ENCODE assay signal across 20 cellular contexts in genomic region chr17:37025847-37026533, GRCh38.
A peak's percentile ranks its signal among the peaks of the same experiment; 100 is the strongest.
DNase-seq lines count a peak whose midpoint lies in the region; ATAC-seq lines count a peak whose summit lies in the region.
"Had no signal": no experiment of that assay in that cellular context is flagged by ENCODE, and none has a peak within 500 bp of the region (broad histone marks: within the 10 kb centered on the region; RNA-seq: fewer than 3 reads in every experiment).

No MANE protein-coding gene starts in this region.

- POLR2A ChIA-PET in activated CD4-positive, alpha-beta T cell treated with anti-CD3 and anti-CD28 coated beads, Interleukin-2, amount 10 ng/mL, durations not matched to agents 7 days and 5 days (lab: Charles Lee) = interaction anchor here (0.7 kb wide), 1 partner anchor 118 kb away, joined by 4 read pairs; no protein-coding TSS in a partner anchor

- ATAC-seq in GM21390 (IDR thresholded peaks at IDR 0.05; ENCODE audit: unreplicated experiment) = peak; percentile 48
- ATAC-seq in HG03565 (IDR thresholded peaks at IDR 0.05; ENCODE audit: unreplicated experiment) = peak; percentile 71
- ATAC-seq in effector memory CD8-positive, alpha-beta T cell (replicated peaks) = peak; percentile 59
- ATAC-seq in HG02759 (IDR thresholded peaks at IDR 0.05; ENCODE audit: unreplicated experiment) = no peak
- ATAC-seq: CD8-positive, alpha-beta T cell had no signal

- peak; percentile 24 for DNase-seq in activated CD4-positive, alpha-beta T cell treated with anti-CD3 and anti-CD28 coated beads, Interleukin-2, amount 10 ng/mL, durations not matched to agents 7 days and 5 days
- DNase-seq in activated CD4-positive, alpha-beta T cell treated with anti-CD3 and anti-CD28 coated beads, Interleukin-2, amount 50 U/mL, for 48 hours = no peak
- no peak for DNase-seq in effector memory CD8-positive, alpha-beta T cell
- no peak for DNase-seq in GM19238 (ENCODE audit: insufficient read length, low spot score)
- DNase-seq in T1000 (lab: John Stamatoyannopoulos, UW) = no peak
- DNase-seq: activated CD4-positive, CD25-positive, alpha-beta regulatory T cell; activated gamma-delta T cell; CD8-positive, alpha-beta T cell; cortex of kidney; glutamatergic neuron; GOT3; IMR-90; NCI-H2107; NCI-H774; T-cell had no signal

- H3K36me3 Mint-ChIP-seq in activated CD4-positive, alpha-beta T cell treated with anti-CD3 and anti-CD28 coated beads, Interleukin-2, amount 10 ng/mL, durations not matched to agents 7 days and 5 days (ENCODE audit: low read depth) = peaks cover 22% of the 10 kb centered on the region
- peaks cover 11% of the 10 kb centered on the region for H3K36me3 Mint-ChIP-seq in effector memory CD8-positive, alpha-beta T cell (ENCODE audit: insufficient read depth)

- peaks cover 27% of the 10 kb centered on the region for H3K4me1 Mint-ChIP-seq in activated CD4-positive, alpha-beta T cell treated with anti-CD3 and anti-CD28 coated beads, Interleukin-2, amount 10 ng/mL, durations not matched to agents 7 days and 5 days
- H3K4me1 Mint-ChIP-seq in effector memory CD8-positive, alpha-beta T cell (ENCODE audit: low read depth in 2 of 2) = peaks cover 10 to 25% of the 10 kb centered on the region in 2 donors
- H3K4me1 Mint-ChIP-seq: nephron had no signal

- H3K27ac Mint-ChIP-seq in activated CD4-positive, alpha-beta T cell treated with anti-CD3 and anti-CD28 coated beads, Interleukin-2, amount 10 ng/mL, durations not matched to agents 7 days and 5 days = peak overlapping the region; percentile 44
- H3K27ac Mint-ChIP-seq in effector memory CD8-positive, alpha-beta T cell = peak overlapping the region; percentile 8 to 78
- H3K27ac Mint-ChIP-seq: CD8-positive, alpha-beta T cell; memory B cell; nephron had no signal

- H3K27me3 Mint-ChIP-seq in activated CD4-positive, alpha-beta T cell treated with anti-CD3 and anti-CD28 coated beads, Interleukin-2, amount 10 ng/mL, durations not matched to agents 7 days and 5 days = no peaks in the 10 kb centered on the region
- H3K27me3 Mint-ChIP-seq in effector memory CD8-positive, alpha-beta T cell = no peaks in the 10 kb centered on the region
- H3K27me3 Mint-ChIP-seq: memory B cell, T-cell had no signal

- CTCF ChIA-PET in activated CD4-positive, alpha-beta T cell treated with anti-CD3 and anti-CD28 coated beads, Interleukin-2, amount 10 ng/mL, durations not matched to agents 7 days and 5 days (lab: Charles Lee) = no interaction called here

- no peak overlapping the region for H3K4me3 Mint-ChIP-seq in activated CD4-positive, alpha-beta T cell treated with anti-CD3 and anti-CD28 coated beads, Interleukin-2, amount 10 ng/mL, durations not matched to agents 7 days and 5 days
- H3K4me3 Mint-ChIP-seq in effector memory CD8-positive, alpha-beta T cell = no peak overlapping the region
- H3K4me3 Mint-ChIP-seq: CD8-positive, alpha-beta T cell; memory B cell; nephron; T-cell had no signal

- H3K9me3 Mint-ChIP-seq in activated CD4-positive, alpha-beta T cell treated with anti-CD3 and anti-CD28 coated beads, Interleukin-2, amount 10 ng/mL, durations not matched to agents 7 days and 5 days = no peaks in the 10 kb centered on the region
- H3K9me3 Mint-ChIP-seq in effector memory CD8-positive, alpha-beta T cell = no peaks in the 10 kb centered on the region
- H3K9me3 Mint-ChIP-seq: CD8-positive, alpha-beta T cell; memory B cell; nephron; T-cell had no signal
